13 cellular contexts compared by ENCODE assay signal in the genomic region with DNA sequence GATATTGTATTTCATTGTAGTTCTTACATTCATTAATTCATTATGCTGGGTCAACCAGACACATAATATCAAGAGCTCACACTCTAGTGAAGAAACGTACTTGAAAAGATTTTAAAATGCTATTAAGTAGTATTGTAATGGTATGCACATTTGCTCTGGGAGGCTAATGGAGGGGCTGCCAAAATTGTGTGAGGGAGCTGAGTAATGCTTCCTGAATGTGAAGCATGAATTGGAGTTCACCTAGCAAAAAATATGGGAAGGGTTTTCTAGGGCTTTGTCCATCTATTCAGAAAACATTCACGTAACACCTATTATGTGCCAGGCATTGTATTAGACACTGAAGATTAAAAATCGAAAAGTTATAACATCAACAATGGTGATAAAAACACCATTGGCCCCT.
"Had no signal": no experiment of that assay in that cellular context is flagged by ENCODE, and none has a peak within 500 bp of the region (broad histone marks: within the 10 kb centered on the region; RNA-seq: fewer than 3 reads in every experiment).

No MANE protein-coding gene starts in this region.

- H3K27ac ChIP-seq: esophagus muscularis mucosa, foreskin keratinocyte, suprapubic skin had no signal

- H3K27ac Mint-ChIP-seq: activated B cell treated with CpG ODN at 0.5 μM for 24 hours; activated CD4-positive, alpha-beta T cell treated with anti-CD3 and anti-CD28 coated beads, Interleukin-2, amount 10 ng/mL, durations not matched to agents 24 days and 14 days; activated naive CD8-positive, alpha-beta T cell treated with anti-CD3 and anti-CD28 coated beads, Interleukin-2, amount 10 ng/mL, durations not matched to agents 7 days and 5 days; natural killer cell treated with Interleukin-12 subunit alpha and Interleukin-12 subunit beta and Interleukin-15 and Interleukin-18, amount 100 ng/mL, for 72 hours; progenitor cell of endocrine pancreas; stimulated activated naive CD8-positive, alpha-beta T cell treated with anti-CD3 and anti-CD28 coated beads, Interleukin-15, Interleukin-2, amounts not matched to agents 100 ng/mL and 50 ng/mL, for 24 hours had no signal

- DNase-seq: activated B cell treated with CpG ODN at 0.5 μM for 24 hours; activated CD4-positive, alpha-beta T cell treated with anti-CD3 and anti-CD28 coated beads, Interleukin-2, amount 10 ng/mL, durations not matched to agents 24 days and 14 days; activated CD8-positive, alpha-beta memory T cell treated with anti-CD3 and anti-CD28 coated beads, Interleukin-2, amount 50 U/mL, for 48 hours; activated naive CD8-positive, alpha-beta T cell treated with anti-CD3 and anti-CD28 coated beads, Interleukin-2, amount 10 ng/mL, durations not matched to agents 7 days and 5 days; foreskin keratinocyte; left ventricle myocardium superior; mesenchymal stem cell; T-helper 2 cell had no signal

- H3K9me3 Mint-ChIP-seq: activated naive CD8-positive, alpha-beta T cell treated with anti-CD3 and anti-CD28 coated beads, Interleukin-2, amount 10 ng/mL, durations not matched to agents 7 days and 5 days had no signal

- H3K27me3 ChIP-seq: esophagus muscularis mucosa, foreskin keratinocyte, suprapubic skin had no signal

- H3K4me1 Mint-ChIP-seq: activated B cell treated with CpG ODN at 0.5 μM for 24 hours; activated CD4-positive, alpha-beta T cell treated with anti-CD3 and anti-CD28 coated beads, Interleukin-2, amount 10 ng/mL, durations not matched to agents 24 days and 14 days; activated naive CD8-positive, alpha-beta T cell treated with anti-CD3 and anti-CD28 coated beads, Interleukin-2, amount 10 ng/mL, durations not matched to agents 7 days and 5 days had no signal

- H3K4me3 ChIP-seq: esophagus muscularis mucosa, suprapubic skin had no signal

- H3K4me1 ChIP-seq: foreskin keratinocyte had no signal

- ATAC-seq: foreskin keratinocyte; left ventricle myocardium superior; natural killer cell treated with Interleukin-12 subunit alpha and Interleukin-12 subunit beta and Interleukin-15 and Interleukin-18, amount 100 ng/mL, for 72 hours had no signal

- H3K27me3 Mint-ChIP-seq: activated B cell treated with CpG ODN at 0.5 μM for 24 hours; activated CD4-positive, alpha-beta T cell treated with anti-CD3 and anti-CD28 coated beads, Interleukin-2, amount 10 ng/mL, durations not matched to agents 24 days and 14 days; activated naive CD8-positive, alpha-beta T cell treated with anti-CD3 and anti-CD28 coated beads, Interleukin-2, amount 10 ng/mL, durations not matched to agents 7 days and 5 days; natural killer cell treated with Interleukin-12 subunit alpha and Interleukin-12 subunit beta and Interleukin-15 and Interleukin-18, amount 100 ng/mL, for 72 hours; progenitor cell of endocrine pancreas had no signal

- H3K4me3 Mint-ChIP-seq: activated B cell treated with CpG ODN at 0.5 μM for 24 hours; activated CD4-positive, alpha-beta T cell treated with anti-CD3 and anti-CD28 coated beads, Interleukin-2, amount 10 ng/mL, durations not matched to agents 24 days and 14 days; activated naive CD8-positive, alpha-beta T cell treated with anti-CD3 and anti-CD28 coated beads, Interleukin-2, amount 10 ng/mL, durations not matched to agents 7 days and 5 days; natural killer cell treated with Interleukin-12 subunit alpha and Interleukin-12 subunit beta and Interleukin-15 and Interleukin-18, amount 100 ng/mL, for 72 hours; stimulated activated naive CD8-positive, alpha-beta T cell treated with anti-CD3 and anti-CD28 coated beads, Interleukin-15, Interleukin-2, amounts not matched to agents 100 ng/mL and 50 ng/mL, for 24 hours had no signal

- H3K36me3 Mint-ChIP-seq: activated naive CD8-positive, alpha-beta T cell treated with anti-CD3 and anti-CD28 coated beads, Interleukin-2, amount 10 ng/mL, durations not matched to agents 7 days and 5 days; natural killer cell treated with Interleukin-12 subunit alpha and Interleukin-12 subunit beta and Interleukin-15 and Interleukin-18, amount 100 ng/mL, for 72 hours had no signal

- H3K9me3 ChIP-seq: esophagus muscularis mucosa, suprapubic skin had no signal

- H3K36me3 ChIP-seq: esophagus muscularis mucosa, suprapubic skin had no signal
